ENCODE assay signal across 1 cellular context in the genomic region with DNA sequence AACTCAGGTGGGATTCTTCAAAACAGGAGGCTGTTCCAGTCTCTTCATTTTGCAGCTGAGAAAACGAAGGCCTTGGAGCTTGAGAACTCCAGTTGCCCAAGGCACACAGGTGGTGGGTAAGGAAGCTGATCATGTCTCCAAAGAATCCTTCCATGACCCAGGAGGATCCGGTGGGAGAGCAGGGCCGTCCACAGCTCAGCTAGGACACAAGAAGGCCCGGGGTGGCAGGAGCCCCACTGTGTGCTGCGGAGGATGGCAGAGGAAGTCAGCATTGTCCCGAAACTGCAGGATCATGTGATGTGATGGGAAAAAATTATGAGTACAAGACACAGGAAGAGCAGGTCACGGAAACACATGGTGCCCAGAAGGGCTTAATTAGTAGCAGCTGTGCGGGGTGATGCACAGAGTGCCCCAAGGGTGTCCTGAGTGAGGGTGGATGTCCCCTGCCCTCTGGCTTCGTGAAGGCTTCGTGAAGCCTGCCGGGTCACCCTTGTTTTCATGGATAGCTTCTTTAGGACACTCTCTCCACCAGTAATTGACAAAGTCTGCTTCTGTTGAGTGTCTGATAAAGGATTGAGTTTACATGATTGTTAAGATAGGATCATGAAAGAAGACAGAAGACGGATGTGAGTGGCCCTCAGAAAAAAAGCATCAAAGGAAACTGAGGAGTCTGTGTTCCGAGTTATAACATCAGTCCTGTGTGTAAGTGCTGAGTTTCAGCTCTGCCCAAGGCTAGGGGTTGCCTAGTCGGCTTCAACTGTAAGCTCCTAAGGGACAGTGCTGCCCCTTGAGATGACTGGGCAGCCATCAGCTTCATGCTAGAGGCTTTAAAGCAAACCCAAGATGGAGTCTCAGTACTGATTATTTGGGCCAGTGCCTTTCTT.
TF ChIP-seq lines count a peak whose summit lies in the region.

No MANE protein-coding gene starts in this region.

TF ChIP-seq in HCT116, 20 proteins besides CTCF, POLR2A, EP300 and RAD21 (continued from another document):
- TF ChIP-seq, protein P1, sequence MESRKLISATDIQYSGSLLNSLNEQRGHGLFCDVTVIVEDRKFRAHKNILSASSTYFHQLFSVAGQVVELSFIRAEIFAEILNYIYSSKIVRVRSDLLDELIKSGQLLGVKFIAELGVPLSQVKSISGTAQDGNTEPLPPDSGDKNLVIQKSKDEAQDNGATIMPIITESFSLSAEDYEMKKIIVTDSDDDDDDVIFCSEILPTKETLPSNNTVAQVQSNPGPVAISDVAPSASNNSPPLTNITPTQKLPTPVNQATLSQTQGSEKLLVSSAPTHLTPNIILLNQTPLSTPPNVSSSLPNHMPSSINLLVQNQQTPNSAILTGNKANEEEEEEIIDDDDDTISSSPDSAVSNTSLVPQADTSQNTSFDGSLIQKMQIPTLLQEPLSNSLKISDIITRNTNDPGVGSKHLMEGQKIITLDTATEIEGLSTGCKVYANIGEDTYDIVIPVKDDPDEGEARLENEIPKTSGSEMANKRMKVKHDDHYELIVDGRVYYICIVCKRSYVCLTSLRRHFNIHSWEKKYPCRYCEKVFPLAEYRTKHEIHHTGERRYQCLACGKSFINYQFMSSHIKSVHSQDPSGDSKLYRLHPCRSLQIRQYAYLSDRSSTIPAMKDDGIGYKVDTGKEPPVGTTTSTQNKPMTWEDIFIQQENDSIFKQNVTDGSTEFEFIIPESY (IDR thresholded peaks at IDR 0.05; ENCODE audit: extremely low read depth, insufficient replicate concordance, low read length), result no peak
- no peak for TF ChIP-seq FOSL1 (IDR thresholded peaks at IDR 0.05; ENCODE audit: low read depth)
- no peak for TF ChIP-seq CEBPB (IDR thresholded peaks at IDR 0.05; ENCODE audit: low read depth)
- no peak for TF ChIP-seq TCF7L2 (IDR thresholded peaks at IDR 0.05; ENCODE audit: borderline replicate concordance, extremely low read depth, insufficient read depth, insufficient read length)
- TF ChIP-seq ZNF274 (IDR thresholded peaks at IDR 0.05; ENCODE audit: low read depth, low read length), result no peak
- no peak for TF ChIP-seq ELF1 (IDR thresholded peaks at IDR 0.05; ENCODE audit: borderline replicate concordance, low read depth)
- TF ChIP-seq SIN3A (IDR thresholded peaks at IDR 0.05; ENCODE audit: low read depth), result no peak
- TF ChIP-seq MAX (IDR thresholded peaks at IDR 0.05), result no peak
TF ChIP-seq in HCT116: peak in this region for 0.
